ENCODE assay signal across 17 cellular contexts in the genomic region with DNA sequence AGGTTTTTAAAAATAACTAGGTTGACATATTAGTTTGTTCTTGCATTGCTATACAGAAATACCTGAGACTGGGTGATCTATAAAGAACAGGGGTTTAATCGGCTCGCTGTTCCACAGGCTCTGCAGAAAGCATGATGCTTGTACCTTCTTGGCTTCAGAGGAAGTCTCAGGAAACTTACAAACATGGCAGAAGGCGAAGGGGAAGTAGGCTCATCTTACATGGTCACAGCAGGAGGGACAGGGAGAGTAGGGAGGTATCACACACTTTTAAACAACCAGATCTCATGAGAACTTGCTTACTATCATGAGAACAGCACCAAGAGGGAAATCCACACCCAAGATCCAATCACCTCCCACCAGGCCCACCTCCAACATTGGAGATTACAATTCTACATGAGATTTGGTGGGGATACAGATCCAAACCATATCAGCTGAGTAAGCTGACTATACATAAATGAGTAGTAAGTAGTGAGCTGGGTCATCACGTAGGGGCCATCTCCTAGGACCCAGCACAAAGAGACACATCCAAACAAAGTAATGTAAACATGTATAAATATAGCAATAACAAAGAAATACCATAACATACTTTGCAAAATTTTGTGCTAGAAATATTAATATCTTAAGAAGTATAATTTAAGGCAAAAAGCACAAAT. TPM values are rescaled to one million over a fixed set of nuclear protein-coding genes. Genes with fewer than 3 reads are reported as not detected.
"Had no signal": no experiment of that assay in that cellular context is flagged by ENCODE, and none has a peak within 500 bp of the region (broad histone marks: within the 10 kb centered on the region; RNA-seq: fewer than 3 reads in every experiment).

No MANE protein-coding gene starts in this region.

- DNase-seq: activated CD4-positive, alpha-beta T cell treated with anti-CD3 and anti-CD28 coated beads for 4 hours; activated effector memory CD4-positive, alpha-beta T cell treated with anti-CD3 and anti-CD28 coated beads, Interleukin-2, amount 50 U/mL, for 16 hours; dorsolateral prefrontal cortex; endodermal cell; left ventricle myocardium inferior; SK-N-SH; stimulated activated CD4-positive, alpha-beta T cell treated with anti-CD3 and anti-CD28 coated beads, Interleukin-2, amount 100 ng/mL, for 48 hours; stimulated activated naive CD4-positive, alpha-beta T cell; T-cell; upper lobe of right lung had no signal

- H3K4me3 Mint-ChIP-seq: endodermal cell; natural killer cell treated with Interleukin-12 subunit alpha and Interleukin-12 subunit beta and Interleukin-15 and Interleukin-18, amount 100 ng/mL, for 72 hours; T-cell had no signal

- H3K4me3 ChIP-seq: cardiac muscle cell, dorsolateral prefrontal cortex, gastroesophageal sphincter, left ventricle myocardium inferior, thoracic aorta, upper lobe of right lung had no signal

- H3K4me1 ChIP-seq: gastroesophageal sphincter, left ventricle myocardium inferior, upper lobe of right lung had no signal

- H3K9me3 ChIP-seq: SK-N-SH, thoracic aorta, upper lobe of right lung had no signal

- ATAC-seq: gastroesophageal sphincter; natural killer cell treated with Interleukin-12 subunit alpha and Interleukin-12 subunit beta and Interleukin-15 and Interleukin-18, amount 100 ng/mL, for 72 hours; T-cell; upper lobe of right lung had no signal

- H3K27ac Mint-ChIP-seq: endodermal cell; natural killer cell treated with Interleukin-12 subunit alpha and Interleukin-12 subunit beta and Interleukin-15 and Interleukin-18, amount 100 ng/mL, for 72 hours had no signal

- H3K36me3 Mint-ChIP-seq: natural killer cell treated with Interleukin-12 subunit alpha and Interleukin-12 subunit beta and Interleukin-15 and Interleukin-18, amount 100 ng/mL, for 72 hours had no signal

- H3K27me3 ChIP-seq: dorsolateral prefrontal cortex, upper lobe of right lung had no signal

- H3K27me3 Mint-ChIP-seq: T-cell had no signal

- H3K27ac ChIP-seq: cardiac muscle cell, dorsolateral prefrontal cortex, gastroesophageal sphincter, left ventricle myocardium inferior, thoracic aorta, upper lobe of right lung had no signal

- H3K36me3 ChIP-seq: cardiac muscle cell, gastroesophageal sphincter, left ventricle myocardium inferior, thoracic aorta, upper lobe of right lung had no signal

- H3K9me3 Mint-ChIP-seq: natural killer cell treated with Interleukin-12 subunit alpha and Interleukin-12 subunit beta and Interleukin-15 and Interleukin-18, amount 100 ng/mL, for 72 hours had no signal

RNA-seq across cellular contexts. Expression of a gene that starts 31.4 kb away (rescaled TPM):
- total RNA-seq: cardiac muscle cell, endodermal cell, epithelial cell of proximal tubule, kidney epithelial cell, left ventricle myocardium inferior, renal cortical epithelial cell had no signal
- polyA plus RNA-seq: cardiac muscle cell, SK-N-SH had no signal
